ENCODE assay signal across 1 cellular context in the genomic region with DNA sequence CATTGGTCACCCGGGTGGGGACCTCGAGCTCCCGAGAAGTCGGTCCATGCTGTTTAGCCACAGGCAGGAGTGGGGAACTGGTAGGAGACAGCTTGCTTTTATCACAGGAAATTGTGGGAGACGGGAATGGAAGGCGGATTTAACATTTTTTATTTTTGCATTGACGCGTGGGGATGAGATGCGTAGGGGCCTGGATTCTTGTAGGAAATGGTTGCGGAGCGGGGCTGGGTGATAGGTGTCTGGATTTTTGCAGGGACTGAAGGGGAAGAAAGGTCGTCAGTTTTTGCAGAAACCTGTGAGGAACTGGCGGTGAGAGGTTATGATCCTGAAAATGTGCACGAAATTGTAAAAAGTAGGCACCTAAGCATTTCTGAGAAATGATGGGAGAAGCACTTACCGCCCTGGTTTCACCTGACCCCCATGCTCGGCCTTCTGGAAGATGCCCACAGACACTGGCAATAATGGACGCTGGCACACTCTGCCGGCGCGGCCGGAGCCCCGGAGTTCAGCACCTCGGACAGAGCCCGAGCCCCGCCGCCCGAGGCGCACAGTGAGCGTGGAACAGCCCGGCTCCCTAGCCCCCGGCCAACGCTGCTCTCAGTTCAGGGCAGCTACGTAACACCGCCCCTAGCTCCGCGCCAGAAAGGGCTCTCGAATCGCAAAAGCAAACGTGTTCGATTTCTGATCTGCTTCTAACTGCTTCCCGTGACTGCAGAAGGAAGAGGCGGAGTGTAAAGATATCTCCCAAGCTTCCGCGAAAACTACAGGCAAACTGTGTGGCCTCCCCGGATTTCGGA.
A peak's percentile ranks its signal among the peaks of the same experiment; 100 is the strongest.
TF ChIP-seq lines count a peak whose summit lies in the region.

No MANE protein-coding gene starts in this region.

TF ChIP-seq in HepG2, 621 proteins besides CTCF, POLR2A, EP300 and RAD21 (continued from another document and continues in another):
- TF ChIP-seq, protein P1, sequence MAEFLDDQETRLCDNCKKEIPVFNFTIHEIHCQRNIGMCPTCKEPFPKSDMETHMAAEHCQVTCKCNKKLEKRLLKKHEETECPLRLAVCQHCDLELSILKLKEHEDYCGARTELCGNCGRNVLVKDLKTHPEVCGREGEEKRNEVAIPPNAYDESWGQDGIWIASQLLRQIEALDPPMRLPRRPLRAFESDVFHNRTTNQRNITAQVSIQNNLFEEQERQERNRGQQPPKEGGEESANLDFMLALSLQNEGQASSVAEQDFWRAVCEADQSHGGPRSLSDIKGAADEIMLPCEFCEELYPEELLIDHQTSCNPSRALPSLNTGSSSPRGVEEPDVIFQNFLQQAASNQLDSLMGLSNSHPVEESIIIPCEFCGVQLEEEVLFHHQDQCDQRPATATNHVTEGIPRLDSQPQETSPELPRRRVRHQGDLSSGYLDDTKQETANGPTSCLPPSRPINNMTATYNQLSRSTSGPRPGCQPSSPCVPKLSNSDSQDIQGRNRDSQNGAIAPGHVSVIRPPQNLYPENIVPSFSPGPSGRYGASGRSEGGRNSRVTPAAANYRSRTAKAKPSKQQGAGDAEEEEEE (CRISPR knock-in tag; IDR thresholded peaks at IDR 0.05; ENCODE audit: borderline replicate concordance): no peak
- TF ChIP-seq, protein P2, sequence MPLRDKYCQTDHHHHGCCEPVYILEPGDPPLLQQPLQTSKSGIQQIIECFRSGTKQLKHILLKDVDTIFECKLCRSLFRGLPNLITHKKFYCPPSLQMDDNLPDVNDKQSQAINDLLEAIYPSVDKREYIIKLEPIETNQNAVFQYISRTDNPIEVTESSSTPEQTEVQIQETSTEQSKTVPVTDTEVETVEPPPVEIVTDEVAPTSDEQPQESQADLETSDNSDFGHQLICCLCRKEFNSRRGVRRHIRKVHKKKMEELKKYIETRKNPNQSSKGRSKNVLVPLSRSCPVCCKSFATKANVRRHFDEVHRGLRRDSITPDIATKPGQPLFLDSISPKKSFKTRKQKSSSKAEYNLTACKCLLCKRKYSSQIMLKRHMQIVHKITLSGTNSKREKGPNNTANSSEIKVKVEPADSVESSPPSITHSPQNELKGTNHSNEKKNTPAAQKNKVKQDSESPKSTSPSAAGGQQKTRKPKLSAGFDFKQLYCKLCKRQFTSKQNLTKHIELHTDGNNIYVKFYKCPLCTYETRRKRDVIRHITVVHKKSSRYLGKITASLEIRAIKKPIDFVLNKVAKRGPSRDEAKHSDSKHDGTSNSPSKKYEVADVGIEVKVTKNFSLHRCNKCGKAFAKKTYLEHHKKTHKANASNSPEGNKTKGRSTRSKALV (CRISPR knock-in tag; IDR thresholded peaks at IDR 0.05): peak; percentile 69; the same call in 1 of the 2 replicates
- TF ChIP-seq, protein P3, sequence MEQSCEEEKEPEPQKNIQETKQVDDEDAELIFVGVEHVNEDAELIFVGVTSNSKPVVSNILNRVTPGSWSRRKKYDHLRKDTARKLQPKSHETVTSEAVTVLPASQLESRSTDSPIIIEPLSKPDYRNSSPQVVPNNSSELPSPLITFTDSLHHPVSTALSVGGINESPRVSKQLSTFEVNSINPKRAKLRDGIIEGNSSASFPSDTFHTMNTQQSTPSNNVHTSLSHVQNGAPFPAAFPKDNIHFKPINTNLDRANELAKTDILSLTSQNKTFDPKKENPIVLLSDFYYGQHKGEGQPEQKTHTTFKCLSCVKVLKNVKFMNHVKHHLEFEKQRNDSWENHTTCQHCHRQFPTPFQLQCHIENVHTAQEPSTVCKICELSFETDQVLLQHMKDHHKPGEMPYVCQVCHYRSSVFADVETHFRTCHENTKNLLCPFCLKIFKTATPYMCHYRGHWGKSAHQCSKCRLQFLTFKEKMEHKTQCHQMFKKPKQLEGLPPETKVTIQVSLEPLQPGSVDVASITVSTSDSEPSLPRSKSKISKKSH (CRISPR knock-in tag; IDR thresholded peaks at IDR 0.05; ENCODE audit: borderline replicate concordance): peak; percentile 25; the same call in 1 of the 2 replicates
- TF ChIP-seq NR2F2 (IDR thresholded peaks at IDR 0.05; ENCODE audit: borderline replicate concordance, low read depth) (no peak), ZFP90 (CRISPR knock-in tag; IDR thresholded peaks at IDR 0.05; ENCODE audit: borderline replicate concordance) (0 out of 2 replicates have a peak, but pooled peaks have one; percentile 51), AKAP8 (CRISPR knock-in tag; IDR thresholded peaks at IDR 0.05) (no peak), KLF6 (CRISPR knock-in tag; IDR thresholded peaks at IDR 0.05) (peak; percentile 61; the same call in 1 of the 2 replicates), ARNT2 (CRISPR knock-in tag; IDR thresholded peaks at IDR 0.05; ENCODE audit: low read depth) (0 out of 2 replicates have a peak, but pooled peaks have one; percentile 34), RXRB (CRISPR knock-in tag; IDR thresholded peaks at IDR 0.05; ENCODE audit: borderline replicate concordance) (no peak), ZNF605 (CRISPR knock-in tag; IDR thresholded peaks at IDR 0.05) (peak; percentile 69; the same call in 1 of the 2 replicates), AGO2 (optimal IDR thresholded peaks at IDR 0.05; ENCODE audit: low read depth, low read length) (no peak), ZBTB20 (CRISPR knock-in tag; IDR thresholded peaks at IDR 0.05; ENCODE audit: borderline replicate concordance, low read depth) (peak; percentile 62; the same call in 1 of the 2 replicates), ZNF501 (CRISPR knock-in tag; IDR thresholded peaks at IDR 0.05) (peak; percentile 63), NR2F6 (IDR thresholded peaks at IDR 0.05) (no peak), NR2F6 (CRISPR knock-in tag; IDR thresholded peaks at IDR 0.05) (0 out of 2 replicates have a peak, but pooled peaks have one; percentile 10), ZNF7 (CRISPR knock-in tag; IDR thresholded peaks at IDR 0.05) (no peak), ETV5 (CRISPR knock-in tag; IDR thresholded peaks at IDR 0.05; ENCODE audit: borderline replicate concordance) (no peak), ATF7 (IDR thresholded peaks at IDR 0.05) (no peak), ATF7 (CRISPR knock-in tag; IDR thresholded peaks at IDR 0.05) (no peak), RFXANK (CRISPR knock-in tag; IDR thresholded peaks at IDR 0.05) (no peak), ZSCAN25 (CRISPR knock-in tag; IDR thresholded peaks at IDR 0.05) (no peak), FOXC1 (CRISPR knock-in tag; IDR thresholded peaks at IDR 0.05; ENCODE audit: borderline replicate concordance) (no peak; the same call in 1 of the 2 replicates), NR2F1 (CRISPR knock-in tag; IDR thresholded peaks at IDR 0.05) (no peak), ZNF777 (CRISPR knock-in tag; IDR thresholded peaks at IDR 0.05) (peak; percentile 49; the same call in 1 of the 2 replicates), ZNF644 (CRISPR knock-in tag; IDR thresholded peaks at IDR 0.05; ENCODE audit: low read depth) (no peak), HOXA5 (CRISPR knock-in tag; IDR thresholded peaks at IDR 0.05) (peak; percentile 95), FOSL2 (CRISPR knock-in tag; IDR thresholded peaks at IDR 0.05) (peak; percentile 40; the same call in 1 of the 2 replicates)
- TF ChIP-seq, protein P4, sequence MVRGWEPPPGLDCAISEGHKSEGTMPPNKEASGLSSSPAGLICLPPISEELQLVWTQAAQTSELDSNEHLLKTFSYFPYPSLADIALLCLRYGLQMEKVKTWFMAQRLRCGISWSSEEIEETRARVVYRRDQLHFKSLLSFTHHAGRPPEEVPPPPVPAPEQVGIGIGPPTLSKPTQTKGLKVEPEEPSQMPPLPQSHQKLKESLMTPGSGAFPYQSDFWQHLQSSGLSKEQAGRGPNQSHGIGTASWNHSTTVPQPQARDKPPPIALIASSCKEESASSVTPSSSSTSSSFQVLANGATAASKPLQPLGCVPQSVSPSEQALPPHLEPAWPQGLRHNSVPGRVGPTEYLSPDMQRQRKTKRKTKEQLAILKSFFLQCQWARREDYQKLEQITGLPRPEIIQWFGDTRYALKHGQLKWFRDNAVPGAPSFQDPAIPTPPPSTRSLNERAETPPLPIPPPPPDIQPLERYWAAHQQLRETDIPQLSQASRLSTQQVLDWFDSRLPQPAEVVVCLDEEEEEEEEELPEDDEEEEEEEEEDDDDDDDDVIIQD (CRISPR knock-in tag; IDR thresholded peaks at IDR 0.05; ENCODE audit: low read depth): no peak
- TF ChIP-seq, protein P5, sequence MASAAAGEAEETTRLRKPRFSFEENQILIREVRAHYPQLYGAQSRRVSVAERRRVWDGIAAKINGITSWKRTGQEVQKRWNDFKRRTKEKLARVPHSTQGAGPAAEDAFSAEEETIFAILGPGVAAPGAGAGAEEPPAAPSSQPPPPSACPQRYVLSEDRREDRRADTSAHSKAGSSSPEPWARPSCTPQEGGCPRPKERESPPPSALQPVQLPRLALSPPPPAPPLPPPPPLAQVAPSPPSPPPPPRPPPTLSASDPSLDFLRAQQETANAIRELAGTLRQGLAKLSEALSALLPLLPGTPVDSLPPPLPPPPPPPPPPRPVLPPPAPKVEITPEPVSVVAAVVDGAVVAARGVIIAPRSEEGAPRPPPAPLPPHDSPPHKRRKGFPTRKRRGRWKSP (CRISPR knock-in tag; IDR thresholded peaks at IDR 0.05): 0 out of 2 replicates have a peak, but pooled peaks have one; percentile 30
- TF ChIP-seq, protein P6, sequence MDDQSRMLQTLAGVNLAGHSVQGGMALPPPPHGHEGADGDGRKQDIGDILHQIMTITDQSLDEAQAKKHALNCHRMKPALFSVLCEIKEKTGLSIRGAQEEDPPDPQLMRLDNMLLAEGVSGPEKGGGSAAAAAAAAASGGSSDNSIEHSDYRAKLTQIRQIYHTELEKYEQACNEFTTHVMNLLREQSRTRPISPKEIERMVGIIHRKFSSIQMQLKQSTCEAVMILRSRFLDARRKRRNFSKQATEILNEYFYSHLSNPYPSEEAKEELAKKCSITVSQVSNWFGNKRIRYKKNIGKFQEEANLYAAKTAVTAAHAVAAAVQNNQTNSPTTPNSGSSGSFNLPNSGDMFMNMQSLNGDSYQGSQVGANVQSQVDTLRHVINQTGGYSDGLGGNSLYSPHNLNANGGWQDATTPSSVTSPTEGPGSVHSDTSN (CRISPR knock-in tag; IDR thresholded peaks at IDR 0.05; ENCODE audit: borderline replicate concordance): peak; percentile 82
- TF ChIP-seq, protein P7, sequence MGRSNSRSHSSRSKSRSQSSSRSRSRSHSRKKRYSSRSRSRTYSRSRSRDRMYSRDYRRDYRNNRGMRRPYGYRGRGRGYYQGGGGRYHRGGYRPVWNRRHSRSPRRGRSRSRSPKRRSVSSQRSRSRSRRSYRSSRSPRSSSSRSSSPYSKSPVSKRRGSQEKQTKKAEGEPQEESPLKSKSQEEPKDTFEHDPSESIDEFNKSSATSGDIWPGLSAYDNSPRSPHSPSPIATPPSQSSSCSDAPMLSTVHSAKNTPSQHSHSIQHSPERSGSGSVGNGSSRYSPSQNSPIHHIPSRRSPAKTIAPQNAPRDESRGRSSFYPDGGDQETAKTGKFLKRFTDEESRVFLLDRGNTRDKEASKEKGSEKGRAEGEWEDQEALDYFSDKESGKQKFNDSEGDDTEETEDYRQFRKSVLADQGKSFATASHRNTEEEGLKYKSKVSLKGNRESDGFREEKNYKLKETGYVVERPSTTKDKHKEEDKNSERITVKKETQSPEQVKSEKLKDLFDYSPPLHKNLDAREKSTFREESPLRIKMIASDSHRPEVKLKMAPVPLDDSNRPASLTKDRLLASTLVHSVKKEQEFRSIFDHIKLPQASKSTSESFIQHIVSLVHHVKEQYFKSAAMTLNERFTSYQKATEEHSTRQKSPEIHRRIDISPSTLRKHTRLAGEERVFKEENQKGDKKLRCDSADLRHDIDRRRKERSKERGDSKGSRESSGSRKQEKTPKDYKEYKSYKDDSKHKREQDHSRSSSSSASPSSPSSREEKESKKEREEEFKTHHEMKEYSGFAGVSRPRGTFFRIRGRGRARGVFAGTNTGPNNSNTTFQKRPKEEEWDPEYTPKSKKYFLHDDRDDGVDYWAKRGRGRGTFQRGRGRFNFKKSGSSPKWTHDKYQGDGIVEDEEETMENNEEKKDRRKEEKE (IDR thresholded peaks at IDR 0.05): no peak
- TF ChIP-seq, protein P8, sequence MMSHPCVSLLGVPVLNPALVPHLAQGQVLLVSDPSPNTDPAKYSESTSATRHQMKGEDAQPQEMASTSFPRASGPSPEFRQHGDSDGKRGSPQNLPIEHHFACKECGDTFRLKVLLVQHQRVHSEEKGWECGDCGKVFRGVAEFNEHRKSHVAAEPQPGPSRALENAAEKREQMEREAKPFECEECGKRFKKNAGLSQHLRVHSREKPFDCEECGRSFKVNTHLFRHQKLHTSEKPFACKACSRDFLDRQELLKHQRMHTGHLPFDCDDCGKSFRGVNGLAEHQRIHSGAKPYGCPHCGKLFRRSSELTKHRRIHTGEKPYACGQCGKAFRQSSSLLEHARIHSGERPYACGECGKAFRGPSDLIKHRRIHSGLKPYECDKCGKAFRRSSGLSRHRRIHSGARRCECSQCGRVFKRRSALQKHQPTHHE (CRISPR knock-in tag; IDR thresholded peaks at IDR 0.05; ENCODE audit: borderline replicate concordance): 0 out of 2 replicates have a peak, but pooled peaks have one; percentile 52
- TF ChIP-seq, protein P9, sequence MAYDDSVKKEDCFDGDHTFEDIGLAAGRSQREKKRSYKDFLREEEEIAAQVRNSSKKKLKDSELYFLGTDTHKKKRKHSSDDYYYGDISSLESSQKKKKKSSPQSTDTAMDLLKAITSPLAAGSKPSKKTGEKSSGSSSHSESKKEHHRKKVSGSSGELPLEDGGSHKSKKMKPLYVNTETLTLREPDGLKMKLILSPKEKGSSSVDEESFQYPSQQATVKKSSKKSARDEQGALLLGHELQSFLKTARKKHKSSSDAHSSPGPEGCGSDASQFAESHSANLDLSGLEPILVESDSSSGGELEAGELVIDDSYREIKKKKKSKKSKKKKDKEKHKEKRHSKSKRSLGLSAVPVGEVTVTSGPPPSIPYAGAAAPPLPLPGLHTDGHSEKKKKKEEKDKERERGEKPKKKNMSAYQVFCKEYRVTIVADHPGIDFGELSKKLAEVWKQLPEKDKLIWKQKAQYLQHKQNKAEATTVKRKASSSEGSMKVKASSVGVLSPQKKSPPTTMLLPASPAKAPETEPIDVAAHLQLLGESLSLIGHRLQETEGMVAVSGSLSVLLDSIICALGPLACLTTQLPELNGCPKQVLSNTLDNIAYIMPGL (CRISPR knock-in tag; IDR thresholded peaks at IDR 0.05; ENCODE audit: borderline replicate concordance in 1 of 2, low read depth in 1 of 2): no peak
- TF ChIP-seq, protein P10, sequence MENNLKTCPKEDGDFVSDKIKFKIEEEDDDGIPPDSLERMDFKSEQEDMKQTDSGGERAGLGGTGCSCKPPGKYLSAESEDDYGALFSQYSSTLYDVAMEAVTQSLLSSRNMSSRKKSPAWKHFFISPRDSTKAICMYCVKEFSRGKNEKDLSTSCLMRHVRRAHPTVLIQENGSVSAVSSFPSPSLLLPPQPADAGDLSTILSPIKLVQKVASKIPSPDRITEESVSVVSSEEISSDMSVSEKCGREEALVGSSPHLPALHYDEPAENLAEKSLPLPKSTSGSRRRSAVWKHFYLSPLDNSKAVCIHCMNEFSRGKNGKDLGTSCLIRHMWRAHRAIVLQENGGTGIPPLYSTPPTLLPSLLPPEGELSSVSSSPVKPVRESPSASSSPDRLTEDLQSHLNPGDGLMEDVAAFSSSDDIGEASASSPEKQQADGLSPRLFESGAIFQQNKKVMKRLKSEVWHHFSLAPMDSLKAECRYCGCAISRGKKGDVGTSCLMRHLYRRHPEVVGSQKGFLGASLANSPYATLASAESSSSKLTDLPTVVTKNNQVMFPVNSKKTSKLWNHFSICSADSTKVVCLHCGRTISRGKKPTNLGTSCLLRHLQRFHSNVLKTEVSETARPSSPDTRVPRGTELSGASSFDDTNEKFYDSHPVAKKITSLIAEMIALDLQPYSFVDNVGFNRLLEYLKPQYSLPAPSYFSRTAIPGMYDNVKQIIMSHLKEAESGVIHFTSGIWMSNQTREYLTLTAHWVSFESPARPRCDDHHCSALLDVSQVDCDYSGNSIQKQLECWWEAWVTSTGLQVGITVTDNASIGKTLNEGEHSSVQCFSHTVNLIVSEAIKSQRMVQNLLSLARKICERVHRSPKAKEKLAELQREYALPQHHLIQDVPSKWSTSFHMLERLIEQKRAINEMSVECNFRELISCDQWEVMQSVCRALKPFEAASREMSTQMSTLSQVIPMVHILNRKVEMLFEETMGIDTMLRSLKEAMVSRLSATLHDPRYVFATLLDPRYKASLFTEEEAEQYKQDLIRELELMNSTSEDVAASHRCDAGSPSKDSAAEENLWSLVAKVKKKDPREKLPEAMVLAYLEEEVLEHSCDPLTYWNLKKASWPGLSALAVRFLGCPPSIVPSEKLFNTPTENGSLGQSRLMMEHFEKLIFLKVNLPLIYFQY (CRISPR knock-in tag; IDR thresholded peaks at IDR 0.05; ENCODE audit: borderline replicate concordance): 0 out of 2 replicates have a peak, but pooled peaks have one; percentile 34
